In genomic region chr9:36036253-36036779, GRCh38 we compare ENCODE assay signal across 8 cellular contexts. TPM values are rescaled to one million over a fixed set of nuclear protein-coding genes. Genes with fewer than 3 reads are reported as not detected.
DNase-seq lines count a peak whose midpoint lies in the region; ATAC-seq and TF ChIP-seq lines count a peak whose summit lies in the region.

No MANE protein-coding gene starts in this region.

- peaks cover 10 to 36% of the 10 kb centered on the region in 2 donors for H3K4me1 Mint-ChIP-seq in natural killer cell

- H3K27me3 Mint-ChIP-seq in natural killer cell (ENCODE audit: low read depth in 2 of 2), result peaks cover 11 to 25% of the 10 kb centered on the region in 2 donors

- H3K36me3 ChIP-seq in BE2C, result peaks cover 3% of the 10 kb centered on the region; the same call in 1 of the 2 replicates
- H3K36me3 ChIP-seq in Karpas-422 (ENCODE audit: insufficient read depth, low read length), result no peaks in the 10 kb centered on the region

- in situ Hi-C loops in GM13977 (cut with MboI; ENCODE audit: low pct_unique_long_range_greater_than_20kb, low sequenced_read_pairs, unreplicated experiment), result no loop called here

- DNase-seq in BE2C (no peak), Karpas-422 (no peak), dorsolateral prefrontal cortex (no peak), natural killer cell (no peak), GM13977 (ENCODE audit: low spot score) (no peak)

- H2AFZ ChIP-seq in Karpas-422 (ENCODE audit: low read length), result 0 out of 2 replicates have a peak overlapping the region, but pooled peaks have one; percentile 53

- no peaks in the 10 kb centered on the region for H3K79me2 ChIP-seq in Karpas-422 (ENCODE audit: low read length)

- H3K27me3 ChIP-seq in BE2C (no peaks in the 10 kb centered on the region), Karpas-422 (ENCODE audit: low read length) (no peaks in the 10 kb centered on the region), dorsolateral prefrontal cortex (no peaks in the 10 kb centered on the region)

- peak overlapping the region in 1 of 2 donors; percentile 58 for H3K27ac Mint-ChIP-seq in natural killer cell

- no peaks in the 10 kb centered on the region for H3K36me3 Mint-ChIP-seq in natural killer cell

- peak overlapping the region; percentile 86 for H3K4me2 ChIP-seq in Karpas-422 (ENCODE audit: low read depth, low read length, poor library complexity, severe bottlenecking)

- TF ChIP-seq CTCF in BE2C (IDR thresholded peaks at IDR 0.05; ENCODE audit: low read depth, low read length), result no peak
- no peak for TF ChIP-seq CTCF in dorsolateral prefrontal cortex (IDR thresholded peaks at IDR 0.05 in 54 of 56, conservative IDR thresholded peaks at IDR 0.05 in 2 of 56; ENCODE audit: low read depth in 1 of 56, partially characterized antibody in 56 of 56)
- no peak for TF ChIP-seq CTCF in natural killer cell (IDR thresholded peaks at IDR 0.05)
- TF ChIP-seq CTCF in GM13977 (IDR thresholded peaks at IDR 0.05; ENCODE audit: extremely low read depth, insufficient read depth, missing control alignments), result no peak

- peak overlapping the region; percentile 79 for H3K4me3 Mint-ChIP-seq in natural killer cell

- H4K20me1 ChIP-seq in Karpas-422 (ENCODE audit: insufficient read depth, low read depth, low read length), result peaks cover 8% of the 10 kb centered on the region

- H3K4me1 ChIP-seq in BE2C (no peaks in the 10 kb centered on the region), Karpas-422 (ENCODE audit: low read length) (peaks cover 9% of the 10 kb centered on the region)

- peak overlapping the region; percentile 76; the same call in 1 of the 2 replicates for H3K9ac ChIP-seq in Karpas-422 (ENCODE audit: low read length)

- no peak for ATAC-seq in natural killer cell
- no peak for ATAC-seq in GM21447 (IDR thresholded peaks at IDR 0.05; ENCODE audit: unreplicated experiment)
- no peak for ATAC-seq in HG02759 (IDR thresholded peaks at IDR 0.05; ENCODE audit: unreplicated experiment)
- ATAC-seq in HG03045 (IDR thresholded peaks at IDR 0.05; ENCODE audit: unreplicated experiment), result no peak

- no peaks in the 10 kb centered on the region for H3K9me2 ChIP-seq in Karpas-422 (replicated peaks; ENCODE audit: insufficient read depth, low read length)

- peak overlapping the region; percentile 94 for H3K4me3 ChIP-seq in BE2C (ENCODE audit: low read depth, low read length)
- peak overlapping the region; percentile 75 for H3K4me3 ChIP-seq in Karpas-422 (ENCODE audit: low read length)
- H3K4me3 ChIP-seq in dorsolateral prefrontal cortex, result peak overlapping the region; percentile 61 to 99 (median 87)

- H3K27ac ChIP-seq in Karpas-422 (ENCODE audit: low read length), result no peak overlapping the region
- peak overlapping the region in 52 of 59 donors; percentile 22 to 90 (median 79) for H3K27ac ChIP-seq in dorsolateral prefrontal cortex

- intact Hi-C loops in dorsolateral prefrontal cortex (cut with DNase I), result loop anchor here in 1 of 2 donors (5.0 to 10.0 kb wide), 2 partner anchors 111 to 158 kb away; partner anchors contain the start of gene CLTA
- intact Hi-C loops in natural killer cell (cut with micrococcal nuclease), result no loop called here

- no peaks in the 10 kb centered on the region for H3K9me3 Mint-ChIP-seq in natural killer cell

- H3K9me3 ChIP-seq in BE2C (no peaks in the 10 kb centered on the region), Karpas-422 (ENCODE audit: low read length) (no peaks in the 10 kb centered on the region)

RNA-seq across cellular contexts. Expression of gene RECK, which starts 0.4 kb away (rescaled TPM):
- 3.2 TPM for polyA plus RNA-seq in BE2C (2012; ENCODE audit: insufficient read depth, insufficient read length, low read depth)
- total RNA-seq in Karpas-422 (2014; rRNA removed; shearing (Covaris generic); ENCODE audit: low replicate concordance), result 2.3 and 2.6 TPM in 2 replicates
- total RNA-seq in dorsolateral prefrontal cortex, result 10 to 100 TPM in 91 of 120 experiments, 1 to 10 TPM in 29; 6.6 to 15.7 (median 11.5) TPM
- total RNA-seq in natural killer cell, result 10 to 100 TPM in 1 of 3 donors, 1 to 10 TPM in 2; 7.4 to 10.3 (median 8.0) TPM
